Comparison of ENCODE assay signal across 7 cellular contexts in the genomic region with DNA sequence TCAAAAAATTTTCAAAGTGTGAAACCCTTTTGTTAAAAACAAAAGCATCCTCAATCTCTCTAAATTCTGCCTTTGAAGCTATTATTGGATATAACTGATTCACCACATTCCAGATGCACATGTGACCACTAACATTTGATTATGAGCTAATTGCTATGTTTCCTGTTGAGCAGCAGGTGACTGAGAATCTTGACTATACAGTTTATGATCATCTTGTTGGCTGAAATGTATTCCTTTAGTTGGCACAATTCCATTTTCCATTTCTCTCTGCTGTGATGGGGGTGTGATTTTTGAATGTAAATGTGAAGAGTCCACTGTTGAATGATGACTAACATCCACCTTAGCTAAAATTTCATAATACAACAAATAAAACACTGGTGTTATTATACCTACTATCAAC. TPM values are rescaled to one million over a fixed set of nuclear protein-coding genes. Genes with fewer than 3 reads are reported as not detected.
DNase-seq lines count a peak whose midpoint lies in the region; ATAC-seq, FAIRE-seq and TF ChIP-seq lines count a peak whose summit lies in the region.

No MANE protein-coding gene starts in this region.

- H3K4me2 ChIP-seq in DND-41 (ENCODE audit: insufficient read depth, low read length) (no peak overlapping the region), MM.1S (ENCODE audit: low read depth, low read length) (peak overlapping the region; percentile 45)

- ATAC-seq in DND-41 (ENCODE audit: insufficient read depth, low read depth) (peak; percentile 57; the same call in 2 of the 3 replicates), GM21447 (IDR thresholded peaks at IDR 0.05; ENCODE audit: unreplicated experiment) (no peak), pancreas (no peak)

- DNase-seq in DND-41 (no peak), MM.1S (peak; percentile 71), RKO (ENCODE audit: low spot score) (peak; percentile 64), foreskin melanocyte (peak; percentile 72), CD1c-positive myeloid dendritic cell (ENCODE audit: extremely low spot score) (no peak), pancreas (no peak)

- no peak overlapping the region for H3K27ac ChIP-seq in DND-41 (ENCODE audit: low read length)
- H3K27ac ChIP-seq in MM.1S (ENCODE audit: low read length), result peak overlapping the region; percentile 57; the same call in 1 of the 2 replicates
- no peak overlapping the region for H3K27ac ChIP-seq in pancreas

- no peak for TF ChIP-seq CTCF in DND-41 (IDR thresholded peaks at IDR 0.05; ENCODE audit: borderline replicate concordance, extremely low read depth, low read length, poor library complexity, severe bottlenecking)
- no peak for TF ChIP-seq CTCF in MM.1S (IDR thresholded peaks at IDR 0.05; ENCODE audit: low read length)
- TF ChIP-seq CTCF in pancreas (IDR thresholded peaks at IDR 0.05), result no peak

- H3K4me1 ChIP-seq in DND-41 (ENCODE audit: insufficient read depth, low read length) (no peaks in the 10 kb centered on the region), MM.1S (ENCODE audit: low read length) (peaks cover 12% of the 10 kb centered on the region), pancreas (peaks cover 5 to 6% (median 6%) of the 10 kb centered on the region in 3 donors)

- H3K27me3 ChIP-seq in DND-41 (ENCODE audit: insufficient read depth, low read length, poor library complexity) (no peaks in the 10 kb centered on the region), MM.1S (replicated peaks; ENCODE audit: insufficient read depth, low read length) (no peaks in the 10 kb centered on the region), pancreas (no peaks in the 10 kb centered on the region)

- intact Hi-C loops in pancreas (cut with DNase I), result no loop called here

- H3K9me3 ChIP-seq in DND-41 (ENCODE audit: insufficient read depth, low read length, severe bottlenecking), result no peaks in the 10 kb centered on the region
- H3K9me3 ChIP-seq in MM.1S (replicated peaks; ENCODE audit: insufficient read depth, low read length), result no peaks in the 10 kb centered on the region
- H3K9me3 ChIP-seq in pancreas, result no peaks in the 10 kb centered on the region

- 0 out of 2 replicates have a peak, but pooled peaks cover 8% of the 10 kb centered on the region for H3F3A ChIP-seq in MM.1S (ENCODE audit: insufficient read depth, low read length)

- H2AFZ ChIP-seq in DND-41 (ENCODE audit: low read depth, low read length) (no peak overlapping the region), MM.1S (ENCODE audit: low read length) (no peak overlapping the region)

- H3K4me3 ChIP-seq in DND-41 (ENCODE audit: low read depth in 1 of 2, low read length in 2 of 2) (no peak overlapping the region), MM.1S (ENCODE audit: low read length) (no peak overlapping the region), pancreas (no peak overlapping the region)

- peaks cover 34% of the 10 kb centered on the region for H3K36me3 ChIP-seq in DND-41 (ENCODE audit: insufficient read depth, low read length)
- no peaks in the 10 kb centered on the region; the same call in 1 of the 2 replicates for H3K36me3 ChIP-seq in MM.1S (replicated peaks; ENCODE audit: insufficient read depth, low read length)
- peaks cover 0 to 18% (median 0%) of the 10 kb centered on the region in 3 donors for H3K36me3 ChIP-seq in pancreas

- H3K9ac ChIP-seq in DND-41 (ENCODE audit: low read depth, low read length), result no peak overlapping the region
- no peak overlapping the region for H3K9ac ChIP-seq in MM.1S (ENCODE audit: low read length)

- H4K20me1 ChIP-seq in DND-41 (ENCODE audit: insufficient read depth, low read length) (no peaks in the 10 kb centered on the region), MM.1S (ENCODE audit: insufficient read depth, low read length) (no peaks in the 10 kb centered on the region)

- FAIRE-seq in pancreas (lab: Jason Lieb, UNC), result no peak

- H3K79me2 ChIP-seq in DND-41 (ENCODE audit: insufficient read depth, low read length) (no peaks in the 10 kb centered on the region), MM.1S (ENCODE audit: low read length) (peaks cover 5% of the 10 kb centered on the region; the same call in 1 of the 2 replicates)

- H3K9me2 ChIP-seq in MM.1S (replicated peaks; ENCODE audit: insufficient read depth, low read length), result no peaks in the 10 kb centered on the region

RNA-seq across cellular contexts. Expression of a gene that starts 10.7 kb away (rescaled TPM):
- 10 to 100 TPM in 1 of 6 donors, 1 to 10 TPM in 5; 6.0 to 11.7 (median 7.8) TPM for total RNA-seq in pancreas
- 1 to 10 TPM; 2.5 to 6.5 TPM for polyA plus RNA-seq in pancreas

RNA-seq across cellular contexts. Expression of a gene that starts 39.9 kb away (rescaled TPM):
- total RNA-seq in pancreas, result 1 to 10 TPM; 4.0 to 6.5 (median 5.4) TPM
- polyA plus RNA-seq in pancreas, result 1 to 10 TPM; 3.9 to 6.9 TPM

RNA-seq across cellular contexts. Expression of a gene that starts 44.0 kb away (rescaled TPM):
- total RNA-seq in pancreas, result 1 to 10 TPM in 3 of 6 donors, under 1 TPM in 3; 0.60 to 1.3 (median 0.97) TPM
- under 1 TPM; 0.53 to 0.96 TPM for polyA plus RNA-seq in pancreas

RNA-seq across cellular contexts. Expression of a gene that starts 44.1 kb away (rescaled TPM):
- 1 to 10 TPM; 2.2 to 3.5 (median 3.1) TPM for total RNA-seq in pancreas
- polyA plus RNA-seq in pancreas, result 1 to 10 TPM; 1.5 to 2.6 TPM

Comparison
In these comparisons a context has a peak if more than half of its experiments do, and no peak if none do; other contexts are left out.
1. DNase-seq: peak in MM.1S (single experiment), RKO (single experiment) and foreskin melanocyte (single experiment); none in DND-41 (single experiment), CD1c-positive myeloid dendritic cell (single experiment) and pancreas (0 of 6).